In the genomic region with DNA sequence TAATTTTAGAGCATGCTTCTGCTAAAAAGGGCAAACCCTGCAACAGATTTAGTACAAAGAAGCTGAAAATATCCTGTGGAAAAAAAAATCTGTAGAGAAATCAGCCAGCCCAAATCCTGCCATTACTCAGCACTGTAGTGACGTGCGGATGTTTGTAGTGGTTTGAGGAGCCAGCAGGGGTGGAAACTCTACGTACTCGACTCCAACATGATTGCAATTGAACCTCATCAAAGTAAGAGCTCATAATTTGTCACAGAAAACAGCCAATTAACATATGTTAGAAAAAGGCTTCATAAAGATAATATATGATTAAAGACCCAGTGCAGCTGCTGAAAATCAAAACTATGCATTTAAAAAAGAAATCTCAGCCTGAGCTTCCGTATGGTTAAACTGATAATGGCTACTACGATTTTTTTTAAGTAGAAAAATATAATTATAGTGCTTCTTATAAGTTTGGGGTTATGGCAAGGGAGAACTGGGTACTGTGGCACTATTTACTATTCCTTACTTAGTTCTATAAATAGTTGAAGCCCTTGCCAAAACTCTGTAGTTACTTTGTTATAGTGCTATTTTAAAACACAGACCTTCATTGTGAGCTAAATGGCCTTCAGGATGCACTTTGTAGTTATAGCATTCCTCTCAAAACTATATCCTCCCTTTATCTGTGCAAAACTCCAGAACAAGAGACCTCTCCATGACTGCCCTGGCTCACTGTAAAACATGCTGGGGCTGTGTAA, we compare ENCODE assay signal across 9 cellular contexts. TPM values are rescaled to one million over a fixed set of nuclear protein-coding genes. Genes with fewer than 3 reads are reported as not detected.
DNase-seq lines count a peak whose midpoint lies in the region; ATAC-seq and TF ChIP-seq lines count a peak whose summit lies in the region.
"Had no signal": no experiment of that assay in that cellular context is flagged by ENCODE, and none has a peak within 500 bp of the region (broad histone marks: within the 10 kb centered on the region; RNA-seq: fewer than 3 reads in every experiment).

No MANE protein-coding gene starts in this region.

- peak overlapping the region; percentile 5 for H3K4me2 ChIP-seq in mesenchymal stem cell (ENCODE audit: low read length, poor library complexity, severe bottlenecking)
- H3K4me2 ChIP-seq in H9 (ENCODE audit: insufficient read depth, insufficient read length, low read length), result no peak overlapping the region

- H3K79me1 ChIP-seq in mesenchymal stem cell (replicated peaks; ENCODE audit: low read length, poor library complexity, severe bottlenecking), result no peaks in the 10 kb centered on the region
- no peaks in the 10 kb centered on the region for H3K79me1 ChIP-seq in H9 (ENCODE audit: insufficient read depth, low read depth, low read length, poor library complexity, severe bottlenecking)

- intact Hi-C loops in stomach (cut with DNase I; ENCODE audit: low total_unique reads), result no loop called here

- no peak overlapping the region for H3K18ac ChIP-seq in mesenchymal stem cell (ENCODE audit: low read depth in 1 of 2, low read length in 2 of 2)
- H3K18ac ChIP-seq in H9 (ENCODE audit: insufficient read length, low read depth, low read length), result no peak overlapping the region

- H3K9me3 ChIP-seq in adipocyte (ENCODE audit: control insufficient read depth, low read length), result no peaks in the 10 kb centered on the region
- H3K9me3 ChIP-seq in mesenchymal stem cell (ENCODE audit: control insufficient read depth, low read length), result no peaks in the 10 kb centered on the region
- no peaks in the 10 kb centered on the region for H3K9me3 ChIP-seq in stomach
- no peaks in the 10 kb centered on the region for H3K9me3 ChIP-seq in H9 (ENCODE audit: control insufficient read depth, low read depth, low read length)

- no peak overlapping the region for H3K9ac ChIP-seq in adipocyte (ENCODE audit: low read length)
- H3K9ac ChIP-seq in mesenchymal stem cell (ENCODE audit: low read length), result peak overlapping the region; percentile 50
- H3K9ac ChIP-seq in H9 (ENCODE audit: extremely low read depth, insufficient read length, low read length), result no peak overlapping the region

- peak overlapping the region; percentile 50 to 74 (median 71) for H3K27ac Mint-ChIP-seq in IgD-negative memory B cell
- no peak overlapping the region; a peak in 1 of 7 replicates for H3K27ac Mint-ChIP-seq in H9
- H3K27ac Mint-ChIP-seq: activated naive CD4-positive, alpha-beta T cell treated with anti-CD3 and anti-CD28 coated beads, Interleukin-2, amount 50 U/mL, for 24 hours had no signal

- no peaks in the 10 kb centered on the region for H3K23me2 ChIP-seq in H9 (ENCODE audit: insufficient read length, low read depth, low read length, poor library complexity, severe bottlenecking)

- H3K4me1 ChIP-seq in adipocyte (ENCODE audit: control insufficient read depth, insufficient read depth, low read length), result peaks cover 17% of the 10 kb centered on the region
- peaks cover 2% of the 10 kb centered on the region for H3K4me1 ChIP-seq in mesenchymal stem cell (ENCODE audit: control insufficient read depth, insufficient read depth, low read depth, low read length)
- H3K4me1 ChIP-seq in stomach, result peaks cover 0 to 35% (median 15%) of the 10 kb centered on the region in 4 donors
- H3K4me1 ChIP-seq in H9 (ENCODE audit: insufficient read depth, low read length), result no peaks in the 10 kb centered on the region; the same call in 1 of the 2 replicates

- no peak overlapping the region for H2AFZ ChIP-seq in mesenchymal stem cell (ENCODE audit: low read depth, low read length)
- no peak overlapping the region for H2AFZ ChIP-seq in H9 (ENCODE audit: low read length)

- H3K4me3 ChIP-seq in adipocyte (ENCODE audit: low read length) (peak overlapping the region; percentile 66), mesenchymal stem cell (ENCODE audit: insufficient read depth in 1 of 2, low read depth in 1 of 2, low read length in 2 of 2) (peak overlapping the region in 1 of 2 experiments; percentile 16), stomach (no peak overlapping the region)

- H3K27me3 Mint-ChIP-seq in IgD-negative memory B cell (no peaks in the 10 kb centered on the region), H9 (ENCODE audit: low read depth) (no peaks in the 10 kb centered on the region)

- peaks cover 43 to 63% (median 46%) of the 10 kb centered on the region in 3 donors for H3K4me1 Mint-ChIP-seq in IgD-negative memory B cell
- H3K4me1 Mint-ChIP-seq in H9, result peaks cover 6 to 8% of the 10 kb centered on the region in 2 experiments

- H2BK12ac ChIP-seq in mesenchymal stem cell (ENCODE audit: low read length in 2 of 2) (no peak overlapping the region), H9 (ENCODE audit: insufficient read length, low read depth, low read length) (no peak overlapping the region)

- TF ChIP-seq POLR2A in stomach (IDR thresholded peaks at IDR 0.05), result no peak

- H3K27me3 ChIP-seq in adipocyte (replicated peaks; ENCODE audit: control insufficient read depth, insufficient read depth, low read length) (no peaks in the 10 kb centered on the region), mesenchymal stem cell (ENCODE audit: control insufficient read depth in 1 of 2, insufficient read depth in 1 of 2, low read length in 2 of 2) (no peaks in the 10 kb centered on the region), stomach (no peaks in the 10 kb centered on the region), H9 (ENCODE audit: insufficient read depth, low read length) (no peaks in the 10 kb centered on the region)

- TF ChIP-seq CTCF in stomach (IDR thresholded peaks at IDR 0.05) (no peak), RWPE1 (conservative IDR thresholded peaks at IDR 0.05; ENCODE audit: low read depth) (no peak), H9 (conservative IDR thresholded peaks at IDR 0.05) (no peak)

- H2AK5ac ChIP-seq in mesenchymal stem cell (ENCODE audit: low read length, severe bottlenecking) (no peak overlapping the region), H9 (ENCODE audit: insufficient read length, low read length) (no peak overlapping the region)

- H3K4ac ChIP-seq in mesenchymal stem cell (ENCODE audit: low read depth in 1 of 2, low read length in 2 of 2) (no peak overlapping the region), H9 (ENCODE audit: low read depth, low read length) (no peak overlapping the region)

- H3K36me3 ChIP-seq in adipocyte (ENCODE audit: control insufficient read depth, insufficient read depth, low read length, severe bottlenecking), result no peaks in the 10 kb centered on the region
- H3K36me3 ChIP-seq in mesenchymal stem cell (ENCODE audit: control insufficient read depth in 1 of 2, insufficient read depth in 2 of 2, low read depth in 1 of 2, low read length in 2 of 2), result no peaks in the 10 kb centered on the region
- no peaks in the 10 kb centered on the region for H3K36me3 ChIP-seq in stomach

- no peak overlapping the region for H4K5ac ChIP-seq in H9 (ENCODE audit: insufficient read length, low read depth, low read length)

- DNase-seq in A172 (ENCODE audit: low spot score), result peak; percentile 38
- DNase-seq in adipocyte (ENCODE audit: low read depth), result peak; percentile 89
- DNase-seq in mesenchymal stem cell, result peak; percentile 51
- DNase-seq in stomach, result no peak
- no peak for DNase-seq in RWPE1 (ENCODE audit: low spot score)
- DNase-seq in H9, result no peak

- no peaks in the 10 kb centered on the region for H3K79me2 ChIP-seq in H9 (ENCODE audit: insufficient read depth, low read length)

- H3K14ac ChIP-seq in mesenchymal stem cell (ENCODE audit: low read length in 2 of 2), result no peak overlapping the region
- H3K14ac ChIP-seq in H9 (ENCODE audit: insufficient read depth, low read length), result no peak overlapping the region

- H2BK5ac ChIP-seq in mesenchymal stem cell (ENCODE audit: low read depth, low read length, poor library complexity, severe bottlenecking), result no peak overlapping the region
- no peak overlapping the region for H2BK5ac ChIP-seq in H9 (ENCODE audit: insufficient read length, low read length)

- no CpG with 5 or more reads among the region's 6 CpGs for whole genome bisulfite sequencing in mesenchymal stem cell
- 14 to 39% (median 19%) methylated on average over 6 of the region's 6 CpGs for WGBS in stomach, 5 donors
- no CpG with 5 or more reads among the region's 6 CpGs for WGBS in H9 (ENCODE audit: extremely low coverage, insufficient read length, low lambda C conversion rate)

- H3T11ph ChIP-seq in H9 (ENCODE audit: low read length), result no peak overlapping the region

- CTCF ChIA-PET in RWPE1 (lab: Yijun Ruan, JAX), result no interaction called here

- H3K56ac ChIP-seq in H9 (ENCODE audit: insufficient read length, low read depth, low read length), result no peak overlapping the region

- no peak overlapping the region for H2BK120ac ChIP-seq in mesenchymal stem cell (ENCODE audit: low read depth, low read length)
- no peak overlapping the region for H2BK120ac ChIP-seq in H9 (ENCODE audit: low read depth, low read length, poor library complexity, severe bottlenecking)

- H3K36me3 Mint-ChIP-seq in IgD-negative memory B cell, result no peaks in the 10 kb centered on the region
- H3K36me3 Mint-ChIP-seq in H9 (ENCODE audit: insufficient read depth in 1 of 3, low read depth in 3 of 3), result no peaks in the 10 kb centered on the region
- H3K36me3 Mint-ChIP-seq: activated naive CD4-positive, alpha-beta T cell treated with anti-CD3 and anti-CD28 coated beads, Interleukin-2, amount 50 U/mL, for 24 hours had no signal

- no peak overlapping the region for H3K23ac ChIP-seq in mesenchymal stem cell (ENCODE audit: low read length in 2 of 2)
- no peak overlapping the region for H3K23ac ChIP-seq in H9 (ENCODE audit: insufficient read length, low read depth, low read length)

- H4K91ac ChIP-seq in mesenchymal stem cell (ENCODE audit: low read length) (no peak overlapping the region), H9 (ENCODE audit: insufficient read length, low read depth, low read length) (no peak overlapping the region)

- H3K4me3 Mint-ChIP-seq in IgD-negative memory B cell (peak overlapping the region; percentile 16 to 82 (median 76)), H9 (no peak overlapping the region)
- H3K4me3 Mint-ChIP-seq: activated naive CD4-positive, alpha-beta T cell treated with anti-CD3 and anti-CD28 coated beads, Interleukin-2, amount 50 U/mL, for 24 hours had no signal

- POLR2A ChIA-PET in RWPE1 (lab: Yijun Ruan, JAX; ENCODE audit: low non-redundant PET), result no interaction called here

- H2BK15ac ChIP-seq in mesenchymal stem cell (ENCODE audit: low read depth, poor library complexity, severe bottlenecking) (no peak overlapping the region), H9 (ENCODE audit: low read depth, low read length) (no peak overlapping the region)

- H2BK20ac ChIP-seq in H9 (ENCODE audit: low read depth, low read length, poor library complexity, severe bottlenecking), result no peak overlapping the region

- TF ChIP-seq EP300 in stomach (IDR thresholded peaks at IDR 0.05), result no peak

- no peaks in the 10 kb centered on the region for H3K9me3 Mint-ChIP-seq in IgD-negative memory B cell
- H3K9me3 Mint-ChIP-seq in H9, result no peaks in the 10 kb centered on the region; a peak in 1 of 5 replicates
- H3K9me3 Mint-ChIP-seq: activated naive CD4-positive, alpha-beta T cell treated with anti-CD3 and anti-CD28 coated beads, Interleukin-2, amount 50 U/mL, for 24 hours had no signal

- no peaks in the 10 kb centered on the region for H4K20me1 ChIP-seq in H9 (ENCODE audit: control insufficient read depth, insufficient read depth, insufficient read length)

- H4K8ac ChIP-seq in mesenchymal stem cell (ENCODE audit: low read length), result no peak overlapping the region
- no peak overlapping the region for H4K8ac ChIP-seq in H9 (replicated peaks; ENCODE audit: insufficient read length, low read depth, low read length)

- ATAC-seq in GM19372 (IDR thresholded peaks at IDR 0.05; ENCODE audit: low read depth, unreplicated experiment), result peak; percentile 67

- H3K27ac ChIP-seq in mesenchymal stem cell (ENCODE audit: low read length, poor library complexity, severe bottlenecking), result no peak overlapping the region
- peak overlapping the region in 4 of 5 donors; percentile 32 to 75 (median 60) for H3K27ac ChIP-seq in stomach
- no peak overlapping the region for H3K27ac ChIP-seq in RWPE1
- H3K27ac ChIP-seq in H9 (ENCODE audit: insufficient read length, low read depth, low read length), result no peak overlapping the region

RNA-seq across cellular contexts. Expression of a gene that starts 49.4 kb away (rescaled TPM):
- 0.41 and 2.4 TPM in 2 replicates for total RNA-seq in A172 (2014; rRNA removed; shearing (Covaris generic))
- polyA plus RNA-seq in IgD-negative memory B cell (238 TPM), stomach (10 to 100 TPM in 1 of 3 donors, 1 to 10 TPM in 2; 3.0 to 12.7 (median 4.9) TPM)
- 9.5 TPM for polyA plus RNA-seq in mesenchymal stem cell (2013, experiment 1 of 2)
- polyA plus RNA-seq in mesenchymal stem cell (2013, experiment 2 of 2), result 9.4 TPM
- total RNA-seq in stomach (10 to 100 TPM; 13.6 to 48.1 (median 22.8) TPM), H9 (2021) (0.11 and 0.20 TPM in 2 replicates)

Comparison
In these comparisons a context has a peak if more than half of its experiments do, and no peak if none do; other contexts are left out.
1. DNase-seq: peak in A172 (single experiment), adipocyte (single experiment) and mesenchymal stem cell (single experiment); none in stomach (single experiment), RWPE1 (single experiment) and H9 (single experiment).
2. H3K27ac Mint-ChIP-seq: peak in IgD-negative memory B cell (3 of 3); none in H9 (0 of 3).
3. H3K4me3 Mint-ChIP-seq: peak in IgD-negative memory B cell (4 of 4); none in H9 (0 of 2).
4. H3K27ac ChIP-seq: peak in stomach (4 of 5); none in mesenchymal stem cell (single experiment), RWPE1 (single experiment) and H9 (single experiment).